In genomic region chr18:3247243-3248061, GRCh38 we compare ENCODE assay signal across 1 cellular context.
TF ChIP-seq lines count a peak whose summit lies in the region.

MYL12A (plus strand) TSS chr18:3247801; CDS start chr18:3253248, 5,447 bp downstream.

TF ChIP-seq in K562, 482 proteins besides CTCF, POLR2A, EP300 and RAD21 (continued from another document):
- TF ChIP-seq GTF3C2 (IDR thresholded peaks at IDR 0.05; ENCODE audit: borderline replicate concordance, extremely low read depth, insufficient read length) (no peak), FOXA3 (CRISPR knock-in tag; conservative IDR thresholded peaks at IDR 0.05 in 1 of 2, IDR thresholded peaks at IDR 0.05 in 1 of 2) (0 out of 4 replicates have a peak, but pooled peaks of 1 of the 2 experiments have one; percentile 21)
